Comparison of ENCODE assay signal across 35 cellular contexts in the genomic region with DNA sequence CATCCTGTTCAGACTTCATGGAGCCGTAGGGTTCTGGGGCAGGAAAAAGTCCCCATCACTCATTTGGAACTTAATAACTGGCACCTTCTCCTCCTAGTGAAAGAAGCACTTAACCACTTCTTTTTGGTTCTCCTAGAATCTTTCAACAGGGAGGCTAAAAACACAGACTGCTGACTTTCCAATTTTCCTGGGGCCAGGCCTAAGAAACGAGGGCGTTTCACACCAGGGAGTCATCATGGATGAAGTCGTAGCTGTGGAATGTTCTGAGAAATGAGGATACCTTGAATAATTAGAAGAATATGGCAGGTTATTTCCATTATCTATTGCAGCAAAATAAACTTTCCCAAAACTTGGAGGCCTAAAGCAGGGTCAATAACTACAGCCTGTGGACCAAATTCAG.
"Had no signal": no experiment of that assay in that cellular context is flagged by ENCODE, and none has a peak within 500 bp of the region (broad histone marks: within the 10 kb centered on the region; RNA-seq: fewer than 3 reads in every experiment).

No MANE protein-coding gene starts in this region.

- H3K27me3 Mint-ChIP-seq: activated CD4-positive, alpha-beta T cell treated with anti-CD3 and anti-CD28 coated beads, Interleukin-2, amount 10 ng/mL, durations not matched to agents 24 days and 14 days had no signal

- ATAC-seq: activated CD4-positive, alpha-beta T cell treated with anti-CD3 and anti-CD28 coated beads for 36 hours; activated CD8-positive, alpha-beta memory T cell treated with anti-CD3 and anti-CD28 coated beads, Interleukin-2, amount 10 ng/mL, durations not matched to agents 7 days and 5 days; activated CD8-positive, alpha-beta T cell treated with anti-CD3 and anti-CD28 coated beads, Interleukin-2, amount 10 ng/mL, durations not matched to agents 7 days and 5 days; activated naive CD8-positive, alpha-beta T cell treated with anti-CD3 and anti-CD28 coated beads, Interleukin-2, amount 50 U/mL, for 24 hours; body of pancreas; effector memory CD8-positive, alpha-beta T cell; esophagus mucosa; foreskin keratinocyte; gastrocnemius medialis; heart left ventricle had no signal

- H3K4me3 Mint-ChIP-seq: activated CD4-positive, alpha-beta memory T cell treated with anti-CD3 and anti-CD28 coated beads for 36 hours; activated CD4-positive, alpha-beta T cell treated with anti-CD3 and anti-CD28 coated beads for 36 hours; activated CD4-positive, alpha-beta T cell treated with anti-CD3 and anti-CD28 coated beads, Interleukin-2, amount 10 ng/mL, durations not matched to agents 24 days and 14 days; activated CD8-positive, alpha-beta memory T cell treated with anti-CD3 and anti-CD28 coated beads, Interleukin-2, amount 10 ng/mL, durations not matched to agents 7 days and 5 days; activated CD8-positive, alpha-beta T cell treated with anti-CD3 and anti-CD28 coated beads, Interleukin-2, amount 10 ng/mL, durations not matched to agents 7 days and 5 days; activated naive CD4-positive, alpha-beta T cell treated with anti-CD3 and anti-CD28 coated beads for 36 hours; activated naive CD4-positive, alpha-beta T cell treated with anti-CD3 and anti-CD28 coated beads, Interleukin-2, amount 50 U/mL, for 24 hours; activated naive CD8-positive, alpha-beta T cell treated with anti-CD3 and anti-CD28 coated beads for 36 hours; activated naive CD8-positive, alpha-beta T cell treated with anti-CD3 and anti-CD28 coated beads, Interleukin-2, amount 50 U/mL, for 24 hours; activated T-helper 1 cell treated with anti-CD3 and anti-CD28 coated beads, Interleukin-12 subunit alpha, Interleukin-12 subunit beta, Interleukin-2, Interleukin-4 antibody, amounts not matched to agents 30 ng/mL and 10 ng/mL and 1 ng/mL, durations not matched to agents 14 hours and 24 hours and 36 hours; dendritic cell treated with granulocyte-macrophage colony-stimulating factor and Interleukin-4, amounts not matched to agents 40 ng/mL and 50 ng/mL, for 4 days; effector memory CD8-positive, alpha-beta T cell had no signal

- H3K27ac Mint-ChIP-seq: activated CD4-positive, alpha-beta memory T cell treated with anti-CD3 and anti-CD28 coated beads for 36 hours; activated CD4-positive, alpha-beta T cell treated with anti-CD3 and anti-CD28 coated beads for 36 hours; activated CD4-positive, alpha-beta T cell treated with anti-CD3 and anti-CD28 coated beads, Interleukin-2, amount 10 ng/mL, durations not matched to agents 24 days and 14 days; activated CD8-positive, alpha-beta memory T cell treated with anti-CD3 and anti-CD28 coated beads, Interleukin-2, amount 10 ng/mL, durations not matched to agents 7 days and 5 days; activated CD8-positive, alpha-beta T cell treated with anti-CD3 and anti-CD28 coated beads, Interleukin-2, amount 10 ng/mL, durations not matched to agents 7 days and 5 days; activated naive CD4-positive, alpha-beta T cell treated with anti-CD3 and anti-CD28 coated beads for 36 hours; activated naive CD4-positive, alpha-beta T cell treated with anti-CD3 and anti-CD28 coated beads, Interleukin-2, amount 50 U/mL, for 24 hours; activated naive CD8-positive, alpha-beta T cell treated with anti-CD3 and anti-CD28 coated beads for 36 hours; activated naive CD8-positive, alpha-beta T cell treated with anti-CD3 and anti-CD28 coated beads, Interleukin-2, amount 50 U/mL, for 24 hours; activated T-helper 1 cell treated with anti-CD3 and anti-CD28 coated beads, Interleukin-12 subunit alpha, Interleukin-12 subunit beta, Interleukin-2, Interleukin-4 antibody, amounts not matched to agents 30 ng/mL and 10 ng/mL and 1 ng/mL, durations not matched to agents 14 hours and 24 hours and 36 hours; activated T-helper 2 cell treated with anti-CD3 and anti-CD28 coated beads, Interferon-gamma antibody, Interleukin-2, Interleukin-4, amounts not matched to agents 10 μg/mL and 5 μg/mL and 100 μg/mL, durations not matched to agents 14 hours and 24 hours and 36 hours; dendritic cell treated with granulocyte-macrophage colony-stimulating factor and Interleukin-4, amounts not matched to agents 40 ng/mL and 50 ng/mL, for 4 days; effector memory CD8-positive, alpha-beta T cell had no signal

- H3K36me3 Mint-ChIP-seq: activated CD4-positive, alpha-beta memory T cell treated with anti-CD3 and anti-CD28 coated beads for 36 hours; activated CD8-positive, alpha-beta memory T cell treated with anti-CD3 and anti-CD28 coated beads, Interleukin-2, amount 10 ng/mL, durations not matched to agents 7 days and 5 days; activated naive CD4-positive, alpha-beta T cell treated with anti-CD3 and anti-CD28 coated beads, Interleukin-2, amount 50 U/mL, for 24 hours; activated naive CD8-positive, alpha-beta T cell treated with anti-CD3 and anti-CD28 coated beads for 36 hours had no signal

- H3K4me1 ChIP-seq: adrenal gland, foreskin keratinocyte, gastrocnemius medialis, heart left ventricle had no signal

- H3K36me3 ChIP-seq: adrenal gland, cardiac muscle cell, gastrocnemius medialis, heart left ventricle had no signal

- H3K4me1 Mint-ChIP-seq: activated CD4-positive, alpha-beta T cell treated with anti-CD3 and anti-CD28 coated beads for 36 hours; activated naive CD4-positive, alpha-beta T cell treated with anti-CD3 and anti-CD28 coated beads, Interleukin-2, amount 50 U/mL, for 24 hours; activated naive CD8-positive, alpha-beta T cell treated with anti-CD3 and anti-CD28 coated beads for 36 hours; activated naive CD8-positive, alpha-beta T cell treated with anti-CD3 and anti-CD28 coated beads, Interleukin-2, amount 50 U/mL, for 24 hours had no signal

- H3K4me3 ChIP-seq: adrenal gland, body of pancreas, cardiac muscle cell, coronary artery, dorsolateral prefrontal cortex, gastrocnemius medialis, heart left ventricle had no signal

- H3K9me3 Mint-ChIP-seq: activated CD4-positive, alpha-beta T cell treated with anti-CD3 and anti-CD28 coated beads, Interleukin-2, amount 10 ng/mL, durations not matched to agents 24 days and 14 days; activated naive CD4-positive, alpha-beta T cell treated with anti-CD3 and anti-CD28 coated beads for 36 hours; activated naive CD4-positive, alpha-beta T cell treated with anti-CD3 and anti-CD28 coated beads, Interleukin-2, amount 50 U/mL, for 24 hours; activated naive CD8-positive, alpha-beta T cell treated with anti-CD3 and anti-CD28 coated beads for 36 hours; activated naive CD8-positive, alpha-beta T cell treated with anti-CD3 and anti-CD28 coated beads, Interleukin-2, amount 50 U/mL, for 24 hours; activated T-helper 1 cell treated with anti-CD3 and anti-CD28 coated beads, Interleukin-12 subunit alpha, Interleukin-12 subunit beta, Interleukin-2, Interleukin-4 antibody, amounts not matched to agents 30 ng/mL and 10 ng/mL and 1 ng/mL, durations not matched to agents 14 hours and 24 hours and 36 hours; activated T-helper 2 cell treated with anti-CD3 and anti-CD28 coated beads, Interferon-gamma antibody, Interleukin-2, Interleukin-4, amounts not matched to agents 10 μg/mL and 5 μg/mL and 100 μg/mL, durations not matched to agents 14 hours and 24 hours and 36 hours; dendritic cell treated with granulocyte-macrophage colony-stimulating factor and Interleukin-4, amounts not matched to agents 40 ng/mL and 50 ng/mL, for 4 days; effector memory CD8-positive, alpha-beta T cell had no signal

- H3K27me3 ChIP-seq: adrenal gland, cardiac muscle cell, foreskin keratinocyte had no signal

- H3K27ac ChIP-seq: adrenal gland, body of pancreas, cardiac muscle cell, coronary artery, dorsolateral prefrontal cortex, foreskin keratinocyte, gastrocnemius medialis, heart left ventricle had no signal

- DNase-seq: activated CD4-positive, alpha-beta memory T cell treated with anti-CD3 and anti-CD28 coated beads for 36 hours; activated CD4-positive, alpha-beta T cell treated with anti-CD3 and anti-CD28 coated beads for 36 hours; activated CD4-positive, alpha-beta T cell treated with anti-CD3 and anti-CD28 coated beads, Interleukin-2, amount 10 ng/mL, durations not matched to agents 24 days and 14 days; activated CD4-positive, CD25-positive, alpha-beta regulatory T cell; activated CD4-positive, CD25-positive, alpha-beta regulatory T cell treated with anti-CD3 and anti-CD28 coated beads, Interleukin-2, amount 50 U/mL, for 72 hours; activated CD8-positive, alpha-beta memory T cell treated with anti-CD3 and anti-CD28 coated beads, Interleukin-2, amount 10 ng/mL, durations not matched to agents 7 days and 5 days; activated CD8-positive, alpha-beta memory T cell treated with anti-CD3 and anti-CD28 coated beads, Interleukin-2, amount 50 U/mL, for 4 hours; activated CD8-positive, alpha-beta T cell treated with anti-CD3 and anti-CD28 coated beads, Interleukin-2, amount 10 ng/mL, durations not matched to agents 7 days and 5 days; activated effector memory CD4-positive, alpha-beta T cell treated with anti-CD3 and anti-CD28 coated beads, Interleukin-2, amount 50 U/mL, for 16 hours; activated naive CD4-positive, alpha-beta T cell treated with anti-CD3 and anti-CD28 coated beads for 36 hours; activated naive CD8-positive, alpha-beta T cell treated with anti-CD3 and anti-CD28 coated beads for 36 hours; activated naive CD8-positive, alpha-beta T cell treated with anti-CD3 and anti-CD28 coated beads, Interleukin-2, amount 50 U/mL, for 24 hours; activated T-cell treated with anti-CD3 and anti-CD28 coated beads, Interleukin-2, amount 50 U/mL, for 1 hour; activated T-cell treated with anti-CD3 and anti-CD28 coated beads, Interleukin-2, amount 50 U/mL, for 48 hours; adrenal gland; amygdala; aorta; body of pancreas; central memory CD4-positive, alpha-beta T cell; cerebellar nuclear complex; dorsolateral prefrontal cortex; effector CD4-positive, alpha-beta T cell; effector memory CD8-positive, alpha-beta T cell; gastrocnemius medialis; glutamatergic neuron; heart left ventricle; T-helper 2 cell had no signal

- H3K9me3 ChIP-seq: adrenal gland, body of pancreas, gastrocnemius medialis, heart left ventricle had no signal
